In genomic region chr3:45704544-45704943, GRCh38 we compare ENCODE assay signal across 18 cellular contexts. TPM values are rescaled to one million over a fixed set of nuclear protein-coding genes. Genes with fewer than 3 reads are reported as not detected.
DNase-seq lines count a peak whose midpoint lies in the region; ATAC-seq and TF ChIP-seq lines count a peak whose summit lies in the region.
"Had no signal": no experiment of that assay in that cellular context is flagged by ENCODE, and none has a peak within 500 bp of the region (broad histone marks: within the 10 kb centered on the region; RNA-seq: fewer than 3 reads in every experiment).

No MANE protein-coding gene starts in this region.

- no peaks in the 10 kb centered on the region for H3K9me3 Mint-ChIP-seq in activated CD4-positive, alpha-beta T cell treated with anti-CD3 and anti-CD28 coated beads for 36 hours (ENCODE audit: low read depth)
- no peaks in the 10 kb centered on the region for H3K9me3 Mint-ChIP-seq in central memory CD8-positive, alpha-beta T cell
- H3K9me3 Mint-ChIP-seq: IgD-negative memory B cell had no signal

- H3K4me3 ChIP-seq in BLaER1 treated with 17β-estradiol and CSF1 and Interleukin-3, amounts not matched to agents 10 nM and 100 nM = peak overlapping the region in 2 of 10 experiments; percentile 30 to 35; a peak in 2 of 20 replicates
- H3K4me3 ChIP-seq: GM12878, PC-9 had no signal

- CTCF ChIA-PET in activated CD4-positive, alpha-beta T cell treated with anti-CD3 and anti-CD28 coated beads for 36 hours (lab: Charles Lee) = interaction anchor here (0.5 to 3.3 kb wide), 9 partner anchors 11 to 1365 kb away, joined by 3 to 18 read pairs (median 4); partner anchors contain the start of gene SACM1L
- CTCF ChIA-PET in HEK293T (lab: Yijun Ruan, JAX) = interaction anchor here (0.7 to 1.6 kb wide), 3 partner anchors 45 to 213 kb away, joined by 4 to 7 read pairs (median 5); no protein-coding TSS in a partner anchor

- H3K36me3 ChIP-seq in BLaER1 treated with 17β-estradiol and CSF1 and Interleukin-3, amounts not matched to agents 10 nM and 100 nM = peaks cover 39 to 77% (median 58%) of the 10 kb centered on the region in 11 experiments

- in situ Hi-C loops in SK-MEL-5 (cut with HindIII; ENCODE audit: low pct_unique_long_range_greater_than_20kb, low sequenced_read_pairs) = no loop called here

- peak overlapping the region; percentile 9 for H3K27ac Mint-ChIP-seq in activated CD4-positive, alpha-beta T cell treated with anti-CD3 and anti-CD28 coated beads for 36 hours
- peak overlapping the region; percentile 22 for H3K27ac Mint-ChIP-seq in central memory CD8-positive, alpha-beta T cell (ENCODE audit: low read depth)

- peaks cover 0 to 5% (median 0%) of the 10 kb centered on the region in 11 experiments; a peak in 3 of 22 replicates for H3K9me3 ChIP-seq in BLaER1 treated with 17β-estradiol and CSF1 and Interleukin-3, amounts not matched to agents 10 nM and 100 nM (replicated peaks in 1 of 11)

- DNase-seq in activated CD4-positive, alpha-beta T cell treated with anti-CD3 and anti-CD28 coated beads for 36 hours = no peak
- no peak for DNase-seq in activated CD4-positive, alpha-beta T cell treated with anti-CD3 and anti-CD28 coated beads for 1 hour
- DNase-seq in SK-MEL-5 (ENCODE audit: low read depth, low spot score) (peak; percentile 77), amygdala (lab: John Stamatoyannopoulos, UW) (no peak), HEK293T (ENCODE audit: extremely low spot score) (no peak)
- DNase-seq in central memory CD8-positive, alpha-beta T cell (ENCODE audit: low spot score in 2 of 2) = no peak
- DNase-seq in NK-92 treated with Interleukin-12 subunit alpha and Interleukin-12 subunit beta, amount 100 ng/mL, for 24 hours (lab: John Stamatoyannopoulos, UW) = no peak
- DNase-seq: DND-41, MV-4-11, NCI-H1417, NCI-H187 treated with DMSO at 0.1 percent for 48 hours, NCI-H446, PC-9 had no signal

- H3K27me3 Mint-ChIP-seq in activated CD4-positive, alpha-beta T cell treated with anti-CD3 and anti-CD28 coated beads for 36 hours = no peaks in the 10 kb centered on the region
- no peaks in the 10 kb centered on the region for H3K27me3 Mint-ChIP-seq in central memory CD8-positive, alpha-beta T cell
- H3K27me3 Mint-ChIP-seq: IgD-negative memory B cell had no signal

- peaks cover 24 to 70% (median 57%) of the 10 kb centered on the region in 11 experiments; a peak in 20 of 22 replicates for H4K20me1 ChIP-seq in BLaER1 treated with 17β-estradiol and CSF1 and Interleukin-3, amounts not matched to agents 10 nM and 100 nM

- peaks cover 6 to 70% (median 53%) of the 10 kb centered on the region in 10 experiments; a peak in 16 of 20 replicates for H3K4me1 ChIP-seq in BLaER1 treated with 17β-estradiol and CSF1 and Interleukin-3, amounts not matched to agents 10 nM and 100 nM

- peak overlapping the region in 2 of 11 experiments; percentile 36 to 43; a peak in 4 of 22 replicates for H3K9ac ChIP-seq in BLaER1 treated with 17β-estradiol and CSF1 and Interleukin-3, amounts not matched to agents 10 nM and 100 nM

- intact Hi-C loops in activated CD4-positive, alpha-beta T cell treated with anti-CD3 and anti-CD28 coated beads for 36 hours (cut with DNase I, micrococcal nuclease) = no loop called here

- H3K27ac ChIP-seq in BLaER1 treated with 17β-estradiol and CSF1 and Interleukin-3, amounts not matched to agents 10 nM and 100 nM = peak overlapping the region in 2 of 11 experiments; percentile 18 to 54; a peak in 2 of 22 replicates
- H3K27ac ChIP-seq: HL-60, PC-9 had no signal

- peaks cover 27% of the 10 kb centered on the region for H3K36me3 Mint-ChIP-seq in activated CD4-positive, alpha-beta T cell treated with anti-CD3 and anti-CD28 coated beads for 36 hours (ENCODE audit: low read depth)
- peaks cover 43% of the 10 kb centered on the region for H3K36me3 Mint-ChIP-seq in central memory CD8-positive, alpha-beta T cell (ENCODE audit: insufficient read depth)

- H3K4me1 Mint-ChIP-seq in activated CD4-positive, alpha-beta T cell treated with anti-CD3 and anti-CD28 coated beads for 36 hours = peaks cover 40% of the 10 kb centered on the region
- peaks cover 42% of the 10 kb centered on the region for H3K4me1 Mint-ChIP-seq in central memory CD8-positive, alpha-beta T cell

- POLR2A ChIA-PET in activated CD4-positive, alpha-beta T cell treated with anti-CD3 and anti-CD28 coated beads for 36 hours (lab: Charles Lee) = interaction anchor here (0.6 kb wide), 1 partner anchor 24 kb away, joined by 3 read pairs; no protein-coding TSS in a partner anchor
- POLR2A ChIA-PET in HEK293T (lab: Yijun Ruan, JAX) = interaction anchor here (1.9 kb wide), 1 partner anchor 14 kb away, joined by 4 read pairs; no protein-coding TSS in a partner anchor

- H3K4me2 ChIP-seq in BLaER1 treated with 17β-estradiol and CSF1 and Interleukin-3, amounts not matched to agents 10 nM and 100 nM = peak overlapping the region in 8 of 11 experiments; percentile 7 to 75 (median 58); a peak in 14 of 22 replicates
- H3K4me2 ChIP-seq: PC-9 had no signal

- no peak overlapping the region for H3K4me3 Mint-ChIP-seq in activated CD4-positive, alpha-beta T cell treated with anti-CD3 and anti-CD28 coated beads for 36 hours
- H3K4me3 Mint-ChIP-seq in central memory CD8-positive, alpha-beta T cell = no peak overlapping the region

- ATAC-seq in activated CD4-positive, alpha-beta T cell treated with anti-CD3 and anti-CD28 coated beads for 36 hours = no peak
- no peak for ATAC-seq in central memory CD8-positive, alpha-beta T cell (replicated peaks; ENCODE audit: extremely low read depth, poor library complexity, severe bottlenecking)
- ATAC-seq: GM12878, HCT116 had no signal

- H3K27me3 ChIP-seq in BLaER1 treated with 17β-estradiol and CSF1 and Interleukin-3, amounts not matched to agents 10 nM and 100 nM = no peaks in the 10 kb centered on the region

TF ChIP-seq in HEK293T, 16 proteins besides CTCF, POLR2A, EP300 and RAD21:
- no peak for TF ChIP-seq FOXM1 (IDR thresholded peaks at IDR 0.05; ENCODE audit: borderline replicate concordance)
- no peak for TF ChIP-seq HDGF (IDR thresholded peaks at IDR 0.05; ENCODE audit: borderline replicate concordance)
- no peak for TF ChIP-seq ZNF384 (IDR thresholded peaks at IDR 0.05)
- TF ChIP-seq SP1 (IDR thresholded peaks at IDR 0.05) = no peak
- TF ChIP-seq L3MBTL2 (conservative IDR thresholded peaks at IDR 0.05) = no peak
- TF ChIP-seq BHLHE40 (IDR thresholded peaks at IDR 0.05; ENCODE audit: borderline replicate concordance) = no peak
- TF ChIP-seq LEF1 (IDR thresholded peaks at IDR 0.05; ENCODE audit: borderline replicate concordance) = no peak
- TF ChIP-seq SUZ12 (IDR thresholded peaks at IDR 0.05) = no peak
- no peak for TF ChIP-seq FOXA1 (IDR thresholded peaks at IDR 0.05)
- no peak for TF ChIP-seq FOXK2 (IDR thresholded peaks at IDR 0.05)
- no peak for TF ChIP-seq TARDBP (IDR thresholded peaks at IDR 0.05)
- TF ChIP-seq ELF4 (IDR thresholded peaks at IDR 0.05) = no peak
- no peak for TF ChIP-seq ARNT (IDR thresholded peaks at IDR 0.05)
- no peak for TF ChIP-seq NFRKB (IDR thresholded peaks at IDR 0.05)
- TF ChIP-seq PKNOX1 (IDR thresholded peaks at IDR 0.05) = no peak
- no peak for TF ChIP-seq CTBP1 (IDR thresholded peaks at IDR 0.05; ENCODE audit: borderline replicate concordance)

RNA-seq across cellular contexts. Expression of gene SACM1L, which starts 15.3 kb away (rescaled TPM):
- total RNA-seq in activated CD4-positive, alpha-beta T cell treated with anti-CD3 and anti-CD28 coated beads for 36 hours = 10 to 100 TPM; 34.2 to 51.8 TPM
- 64.8 and 70.7 TPM in 2 replicates for total RNA-seq in SK-MEL-5 (2014; rRNA removed; shearing (Covaris generic))
- polyA plus RNA-seq in SK-MEL-5 (2015; cell fraction: cytosol; rRNA removed) = 36.2 and 53.0 TPM in 2 replicates
- polyA plus RNA-seq in SK-MEL-5 (2015; cell fraction: nucleus; rRNA removed) = 151 and 170 TPM in 2 replicates
